In genomic region chr2:205688417-205689200, GRCh38 we compare ENCODE assay signal across 14 cellular contexts. TPM values are rescaled to one million over a fixed set of nuclear protein-coding genes. Genes with fewer than 3 reads are reported as not detected.
A peak's percentile ranks its signal among the peaks of the same experiment; 100 is the strongest.
DNase-seq lines count a peak whose midpoint lies in the region; ATAC-seq, FAIRE-seq and TF ChIP-seq lines count a peak whose summit lies in the region.
"Had no signal": no experiment of that assay in that cellular context is flagged by ENCODE, and none has a peak within 500 bp of the region (broad histone marks: within the 10 kb centered on the region; RNA-seq: fewer than 3 reads in every experiment).

No MANE protein-coding gene starts in this region.

- H3K79me2 ChIP-seq in GM12878 (ENCODE audit: control insufficient read depth, insufficient read depth, low read length) (no peaks in the 10 kb centered on the region), smooth muscle cell (ENCODE audit: low read depth) (peaks cover 87% of the 10 kb centered on the region)

- H3K4me1 ChIP-seq in GM12878 (ENCODE audit: control insufficient read depth, insufficient read depth, low read length) = peaks cover 2% of the 10 kb centered on the region; the same call in 1 of the 2 replicates
- H3K4me1 ChIP-seq in smooth muscle cell (ENCODE audit: low read depth) = peaks cover 18% of the 10 kb centered on the region

- DNase-seq in Daoy (ENCODE audit: low read depth) (peak; percentile 48), GM12878 (ENCODE audit: low read depth, low spot score) (no peak), left kidney (ENCODE audit: low read depth, low spot score) (peak; percentile 30), smooth muscle cell (lab: John Stamatoyannopoulos, UW; ENCODE audit: unreplicated experiment) (no peak), NCI-H82 (lab: John Stamatoyannopoulos, UW) (no peak), NCI-H1436 treated with DMSO at 0.1 percent for 48 hours (lab: John Stamatoyannopoulos, UW) (no peak)
- DNase-seq in activated T-cell treated with anti-CD3 and anti-CD28 coated beads, Interleukin-2, amount 50 U/mL, for 48 hours = no peak
- DNase-seq: activated CD4-positive, alpha-beta T cell treated with anti-CD3 and anti-CD28 coated beads for 36 hours; NCI-H1417 treated with DMSO at 0.1 percent for 48 hours; occipital lobe; SHP77 treated with DMSO at 0.1 percent for 48 hours; stimulated activated naive CD4-positive, alpha-beta T cell treated with Interleukin-2 at 50 U/mL for 16 hours had no signal

- TF ChIP-seq CTCF in GM12878 (IDR thresholded peaks at IDR 0.05 in 2 of 3, conservative IDR thresholded peaks at IDR 0.05 in 1 of 3; ENCODE audit: control insufficient read depth in 2 of 3, extremely low read depth in 1 of 3, insufficient read depth in 1 of 3, low read depth in 3 of 3, low read length in 3 of 3) (no peak), smooth muscle cell (IDR thresholded peaks at IDR 0.05; ENCODE audit: borderline replicate concordance, insufficient read depth, poor library complexity, severe bottlenecking) (no peak)

- intact Hi-C loops in GM12878 (cut with micrococcal nuclease; ENCODE audit: unreplicated experiment) = no loop called here

- H2AFZ ChIP-seq in GM12878 (ENCODE audit: control insufficient read depth, low read depth, low read length) (no peak overlapping the region), smooth muscle cell (ENCODE audit: low read depth) (no peak overlapping the region)

- H3K9ac ChIP-seq in GM12878 (ENCODE audit: control insufficient read depth, insufficient read depth, low read length) (no peak overlapping the region), smooth muscle cell (ENCODE audit: low read depth) (no peak overlapping the region)

- no peak for TF ChIP-seq POLR2A in GM12878 (IDR thresholded peaks at IDR 0.05; ENCODE audit: low read depth, low read length)

- SMC1A ChIA-PET in GM12878 (lab: Charles Lee; ENCODE audit: uncharacterized antibody, unreplicated experiment) = interaction anchor here (0.5 to 1.5 kb wide), 5 partner anchors 10 to 255 kb away, joined by 4 to 5 read pairs (median 4); no protein-coding TSS in a partner anchor

- no peaks in the 10 kb centered on the region for H3K9me3 ChIP-seq in GM12878 (replicated peaks; ENCODE audit: control insufficient read depth, insufficient read depth, low read length)
- H3K9me3 ChIP-seq in smooth muscle cell (replicated peaks; ENCODE audit: low read depth) = no peaks in the 10 kb centered on the region

- H3F3A ChIP-seq in smooth muscle cell (ENCODE audit: low read depth) = peaks cover 10% of the 10 kb centered on the region

- H3K27ac ChIP-seq in GM12878 (ENCODE audit: control insufficient read depth, insufficient read depth) (no peak overlapping the region), smooth muscle cell (ENCODE audit: low read depth) (peak overlapping the region; percentile 32)

- H3K4me2 ChIP-seq in GM12878 (ENCODE audit: control insufficient read depth, insufficient read depth) = no peak overlapping the region
- H3K4me2 ChIP-seq in smooth muscle cell = peak overlapping the region; percentile 100

- BruUV-seq in GM12878 (replicated peaks; lab: Mats Ljungman, UMichigan) = no TSS peak

- in situ Hi-C loops in GM12878 (cut with MboI) = no loop called here

- no peak for ATAC-seq in GM12878
- ATAC-seq in HG02623 (IDR thresholded peaks at IDR 0.05; ENCODE audit: unreplicated experiment) = no peak
- ATAC-seq: activated CD4-positive, alpha-beta T cell treated with anti-CD3 and anti-CD28 coated beads for 36 hours had no signal

- H3K36me3 ChIP-seq in GM12878 (ENCODE audit: control insufficient read depth in 2 of 2, insufficient read depth in 2 of 2, low read length in 1 of 2) (no peaks in the 10 kb centered on the region), smooth muscle cell (ENCODE audit: low read depth) (no peaks in the 10 kb centered on the region)

- no peak for FAIRE-seq in GM12878 (lab: Jason Lieb, UNC)
- FAIRE-seq: endometrium had no signal

- WGBS in GM12878 (ENCODE audit: insufficient coverage, insufficient replicate concordance, low lambda C conversion rate, missing lambda C conversion rate) = 42% methylated on average over 4 of the region's 4 CpGs
- 75% methylated on average over 4 of the region's 4 CpGs for WGBS in smooth muscle cell (ENCODE audit: low lambda C conversion rate)

- RAD21 ChIA-PET in GM12878 (lab: Charles Lee; ENCODE audit: unreplicated experiment) = no interaction called here

- no peaks in the 10 kb centered on the region for H4K20me1 ChIP-seq in GM12878 (ENCODE audit: control insufficient read depth, insufficient read depth)
- H4K20me1 ChIP-seq in smooth muscle cell (ENCODE audit: low read depth) = peaks cover 11% of the 10 kb centered on the region

- CTCF ChIA-PET in GM12878 (lab: Yijun Ruan, JAX) = interaction anchor here (1.1 to 1.4 kb wide), 3 partner anchors 9 to 13 kb away, joined by 3 to 7 read pairs (median 4); no protein-coding TSS in a partner anchor

- TF ChIP-seq RAD21 in GM12878 (IDR thresholded peaks at IDR 0.05; ENCODE audit: insufficient read depth, low read depth, low read length) = no peak

- POLR2A ChIA-PET in GM12878 (lab: Charles Lee) = no interaction called here

- no peak overlapping the region for H3K4me3 ChIP-seq in GM12878
- no peak overlapping the region for H3K4me3 ChIP-seq in smooth muscle cell

- peaks cover 9 to 14% of the 10 kb centered on the region in 2 experiments for H3K27me3 ChIP-seq in GM12878 (replicated peaks in 1 of 2; ENCODE audit: control insufficient read depth in 2 of 2, insufficient read depth in 2 of 2, low read length in 1 of 2)
- no peaks in the 10 kb centered on the region for H3K27me3 ChIP-seq in smooth muscle cell (ENCODE audit: low read depth)

- no peak for TF ChIP-seq EP300 in GM12878 (IDR thresholded peaks at IDR 0.05; ENCODE audit: borderline replicate concordance in 1 of 2, control insufficient read depth in 1 of 2, low read depth in 2 of 2, low read length in 2 of 2)

TF ChIP-seq in GM12878, 131 proteins besides CTCF, POLR2A, EP300 and RAD21:
- TF ChIP-seq SMARCA5 (IDR thresholded peaks at IDR 0.05) (no peak), IKZF1 (conservative IDR thresholded peaks at IDR 0.05) (0 out of 2 replicates have a peak, but pooled peaks have one; percentile 25), ATF7 (IDR thresholded peaks at IDR 0.05; ENCODE audit: low read depth) (no peak), GATAD2B (conservative IDR thresholded peaks at IDR 0.05; ENCODE audit: low read depth) (no peak), SRF (IDR thresholded peaks at IDR 0.05; ENCODE audit: low read depth in 2 of 2, low read length in 2 of 2) (no peak), HDGF (IDR thresholded peaks at IDR 0.05) (no peak), MYC (IDR thresholded peaks at IDR 0.05; ENCODE audit: insufficient read depth, insufficient read length, insufficient replicate concordance, low read length, severe bottlenecking) (no peak), STAT3 (IDR thresholded peaks at IDR 0.05; ENCODE audit: low read depth, low read length) (no peak)
TF ChIP-seq in GM12878: peak in this region for 1.

RNA-seq across cellular contexts. Expression of gene NRP2, which starts 6.3 kb away (rescaled TPM):
- 108 and 115 TPM in 2 replicates for total RNA-seq in Daoy (2014; rRNA removed; shearing (Covaris generic))
- 4.2 and 4.6 TPM in 2 replicates for total RNA-seq in GM12878 (2013; cell fraction: nucleolus; rRNA removed)
- total RNA-seq in GM12878 (2014; rRNA removed) (0.49 and 0.68 TPM in 2 replicates), GM12878 (2014; rRNA removed; fragmentation: Illumina TruSeq; extraction: Trizol) (0.32 and 0.63 TPM in 2 replicates), GM12878 (2021) (0.93 and 1.2 TPM in 2 replicates), smooth muscle cell (70.4 and 96.1 TPM in 2 replicates)
- polyA plus RNA-seq in GM12878 (2011; ENCODE audit: low read depth) = 0.51 TPM
- polyA plus RNA-seq in GM12878 (2011; rRNA removed) (0.16 and 0.39 TPM in 2 replicates), GM12878 (2014; fragmentation: Illumina TruSeq; extraction: Trizol) (0.43 and 0.73 TPM in 2 replicates), GM12878 (2014; fragmentation: Nextera tagmentation; extraction: Ambion mirVana) (under 1 TPM; 0.06 to 0.22 TPM), GM12878 (2014; rRNA removed) (0.22 and 0.44 TPM in 2 replicates), GM12878 (2016; fragmentation: Nextera tagmentation; extraction: Ambion mirVana) (under 1 TPM; 0.14 to 0.52 TPM), smooth muscle cell (53.2 and 58.4 TPM in 2 replicates)
- 0.10 and 0.27 TPM in 2 replicates for polyA plus RNA-seq in GM12878 (2011; cell fraction: cytosol; rRNA removed)
- 0.25 and 0.37 TPM in 2 replicates for polyA plus RNA-seq in GM12878 (2011; cell fraction: nucleus; rRNA removed)
- 0.95 and 1.4 TPM in 2 replicates for polyA plus RNA-seq in GM12878 (2012)
- 0.37 and 0.57 TPM in 2 replicates for polyA minus RNA-seq in GM12878 (2011; rRNA and poly(A)+ RNA removed)
- polyA minus RNA-seq in GM12878 (2011; cell fraction: cytosol; rRNA and poly(A)+ RNA removed) = not detected in 2 replicates
- 0.12 and 0.38 TPM in 2 replicates for polyA minus RNA-seq in GM12878 (2011; cell fraction: nucleus; rRNA and poly(A)+ RNA removed)

Comparison
In these comparisons a context has a peak if more than half of its experiments do, and no peak if none do; other contexts are left out.
1. DNase-seq: peak in Daoy (single experiment) and left kidney (single experiment); none in GM12878 (single experiment), smooth muscle cell (single experiment), activated T-cell treated with anti-CD3 and anti-CD28 coated beads, Interleukin-2, amount 50 U/mL, for 48 hours (0 of 2), NCI-H82 (single experiment) and NCI-H1436 treated with DMSO at 0.1 percent for 48 hours (single experiment).
2. RNA of gene NRP2, which starts 6.3 kb away (total RNA-seq): 108 to 115 TPM in Daoy and 70.4 to 96.1 TPM in smooth muscle cell; 0.32 to 4.6 TPM in GM12878; every median in the first group is over 10 times any median in the second.